In genomic region chr11:122714484-122714883, GRCh38 we compare ENCODE assay signal across 19 cellular contexts. TPM values are rescaled to one million over a fixed set of nuclear protein-coding genes. Genes with fewer than 3 reads are reported as not detected.
A peak's percentile ranks its signal among the peaks of the same experiment; 100 is the strongest.
DNase-seq lines count a peak whose midpoint lies in the region; ATAC-seq and TF ChIP-seq lines count a peak whose summit lies in the region.
"Had no signal": no experiment of that assay in that cellular context is flagged by ENCODE, and none has a peak within 500 bp of the region (broad histone marks: within the 10 kb centered on the region; RNA-seq: fewer than 3 reads in every experiment).

No MANE protein-coding gene starts in this region.

- intact Hi-C loops in Right ventricle myocardium superior (cut with DNase I): no loop called here
- intact Hi-C loops in left ventricle myocardium inferior (cut with micrococcal nuclease): no loop called here

- ATAC-seq in Right ventricle myocardium superior (ENCODE audit: poor library complexity): peak; percentile 43
- ATAC-seq in activated CD8-positive, alpha-beta T cell treated with anti-CD3 and anti-CD28 coated beads, Interleukin-2, amount 10 ng/mL, durations not matched to agents 7 days and 5 days: no peak
- no peak for ATAC-seq in stimulated activated memory B cell treated with anti-CD40 and anti-IgM and Interleukin-4, amounts not matched to agents 10 μg/mL and 1 μg/mL and 100 μg/mL, for 72 hours
- ATAC-seq: GM23338 had no signal

- peaks cover 89% of the 10 kb centered on the region for H3K4me1 Mint-ChIP-seq in activated CD8-positive, alpha-beta T cell treated with anti-CD3 and anti-CD28 coated beads, Interleukin-2, amount 10 ng/mL, durations not matched to agents 7 days and 5 days (ENCODE audit: low read depth)
- H3K4me1 Mint-ChIP-seq in stimulated activated memory B cell treated with anti-CD40 and anti-IgM and Interleukin-4, amounts not matched to agents 10 μg/mL and 1 μg/mL and 100 μg/mL, for 72 hours: peaks cover 54% of the 10 kb centered on the region

- CTCF ChIA-PET in activated CD8-positive, alpha-beta T cell treated with anti-CD3 and anti-CD28 coated beads, Interleukin-2, amount 10 ng/mL, durations not matched to agents 7 days and 5 days (lab: Charles Lee): interaction anchor here (1.3 to 4.4 kb wide), 3 partner anchors 37 to 140 kb away, joined by 3 to 41 read pairs (median 10); no protein-coding TSS in a partner anchor

- H3K4me1 ChIP-seq in left ventricle myocardium inferior: peaks cover 9% of the 10 kb centered on the region

- peaks cover 13% of the 10 kb centered on the region for H3K27me3 ChIP-seq in left ventricle myocardium inferior (ENCODE audit: low read depth)

- H3K27ac Mint-ChIP-seq in activated CD8-positive, alpha-beta T cell treated with anti-CD3 and anti-CD28 coated beads, Interleukin-2, amount 10 ng/mL, durations not matched to agents 7 days and 5 days: peak overlapping the region; percentile 46
- peak overlapping the region; percentile 70 for H3K27ac Mint-ChIP-seq in stimulated activated memory B cell treated with anti-CD40 and anti-IgM and Interleukin-4, amounts not matched to agents 10 μg/mL and 1 μg/mL and 100 μg/mL, for 72 hours
- H3K27ac Mint-ChIP-seq: activated naive CD4-positive, alpha-beta T cell treated with anti-CD3 and anti-CD28 coated beads for 36 hours; GM23338; nephron progenitor cell had no signal

- no peak overlapping the region for H3K4me3 ChIP-seq in left ventricle myocardium inferior
- H3K4me3 ChIP-seq: GM23338 had no signal

- H3K27me3 Mint-ChIP-seq in activated CD8-positive, alpha-beta T cell treated with anti-CD3 and anti-CD28 coated beads, Interleukin-2, amount 10 ng/mL, durations not matched to agents 7 days and 5 days (ENCODE audit: low read depth): no peaks in the 10 kb centered on the region
- H3K27me3 Mint-ChIP-seq in stimulated activated memory B cell treated with anti-CD40 and anti-IgM and Interleukin-4, amounts not matched to agents 10 μg/mL and 1 μg/mL and 100 μg/mL, for 72 hours: no peaks in the 10 kb centered on the region
- H3K27me3 Mint-ChIP-seq: brain had no signal

- no peaks in the 10 kb centered on the region for H3K9me3 Mint-ChIP-seq in activated CD8-positive, alpha-beta T cell treated with anti-CD3 and anti-CD28 coated beads, Interleukin-2, amount 10 ng/mL, durations not matched to agents 7 days and 5 days (ENCODE audit: insufficient read depth)
- no peaks in the 10 kb centered on the region for H3K9me3 Mint-ChIP-seq in stimulated activated memory B cell treated with anti-CD40 and anti-IgM and Interleukin-4, amounts not matched to agents 10 μg/mL and 1 μg/mL and 100 μg/mL, for 72 hours
- H3K9me3 Mint-ChIP-seq: activated naive CD4-positive, alpha-beta T cell treated with anti-CD3 and anti-CD28 coated beads for 36 hours; brain; GM23338; nephron progenitor cell had no signal

- no peak overlapping the region for H3K4me3 Mint-ChIP-seq in activated CD8-positive, alpha-beta T cell treated with anti-CD3 and anti-CD28 coated beads, Interleukin-2, amount 10 ng/mL, durations not matched to agents 7 days and 5 days
- no peak overlapping the region for H3K4me3 Mint-ChIP-seq in stimulated activated memory B cell treated with anti-CD40 and anti-IgM and Interleukin-4, amounts not matched to agents 10 μg/mL and 1 μg/mL and 100 μg/mL, for 72 hours
- H3K4me3 Mint-ChIP-seq: activated naive CD4-positive, alpha-beta T cell treated with anti-CD3 and anti-CD28 coated beads for 36 hours; brain; GM23338; nephron progenitor cell had no signal

- DNase-seq in Right ventricle myocardium superior (no peak), left ventricle myocardium inferior (no peak), MV-4-11 (lab: John Stamatoyannopoulos, UW) (peak; percentile 90), COLO829 (ENCODE audit: low spot score) (no peak), G401 (ENCODE audit: low spot score) (no peak), LoVo (ENCODE audit: low spot score) (no peak)
- DNase-seq in activated CD8-positive, alpha-beta T cell treated with anti-CD3 and anti-CD28 coated beads, Interleukin-2, amount 10 ng/mL, durations not matched to agents 7 days and 5 days: no peak
- DNase-seq: activated CD4-positive, CD25-positive, alpha-beta regulatory T cell treated with anti-CD3 and anti-CD28 coated beads, Interleukin-2, amount 50 U/mL, for 72 hours; activated CD8-positive, alpha-beta memory T cell treated with anti-CD3 and anti-CD28 coated beads, Interleukin-2, amount 50 U/mL, for 4 hours; activated naive CD4-positive, alpha-beta T cell treated with anti-CD3 and anti-CD28 coated beads for 36 hours; dermis blood vessel endothelial cell; NCI-H2081 treated with DMSO at 0.1 percent for 48 hours; NCI-H526 treated with DMSO at 0.1 percent for 48 hours; nephron progenitor cell; T-helper 1 cell had no signal

- POLR2A ChIA-PET in activated CD8-positive, alpha-beta T cell treated with anti-CD3 and anti-CD28 coated beads, Interleukin-2, amount 10 ng/mL, durations not matched to agents 7 days and 5 days (lab: Charles Lee): interaction anchor here (1.4 to 2.6 kb wide), 2 partner anchors 16 to 58 kb away, joined by 4 to 18 read pairs; no protein-coding TSS in a partner anchor

- no peaks in the 10 kb centered on the region for H3K36me3 ChIP-seq in left ventricle myocardium inferior

- no peak for TF ChIP-seq CTCF in left ventricle myocardium inferior (IDR thresholded peaks at IDR 0.05; ENCODE audit: borderline replicate concordance)

- in situ Hi-C loops in G401 (cut with HindIII; ENCODE audit: low sequenced_read_pairs): no loop called here

- peaks cover 53% of the 10 kb centered on the region for H3K36me3 Mint-ChIP-seq in activated CD8-positive, alpha-beta T cell treated with anti-CD3 and anti-CD28 coated beads, Interleukin-2, amount 10 ng/mL, durations not matched to agents 7 days and 5 days (ENCODE audit: low read depth)
- no peaks in the 10 kb centered on the region for H3K36me3 Mint-ChIP-seq in stimulated activated memory B cell treated with anti-CD40 and anti-IgM and Interleukin-4, amounts not matched to agents 10 μg/mL and 1 μg/mL and 100 μg/mL, for 72 hours
- H3K36me3 Mint-ChIP-seq: brain had no signal

- H3K27ac ChIP-seq in left ventricle myocardium inferior (replicated peaks): no peak overlapping the region
- H3K27ac ChIP-seq: epithelial cell of prostate had no signal

- no peaks in the 10 kb centered on the region for H3K9me3 ChIP-seq in left ventricle myocardium inferior (replicated peaks)

RNA-seq across cellular contexts. Expression of gene UBASH3B, which starts 59.0 kb away (rescaled TPM):
- total RNA-seq in Right ventricle myocardium superior (2.5 TPM), left ventricle myocardium inferior (2.6 TPM)
- total RNA-seq in activated CD8-positive, alpha-beta T cell treated with anti-CD3 and anti-CD28 coated beads, Interleukin-2, amount 10 ng/mL, durations not matched to agents 7 days and 5 days: 10 to 100 TPM; 66.6 to 75.0 TPM
- 0.31 and 0.78 TPM in 2 replicates for total RNA-seq in G401 (2014; rRNA removed; shearing (Covaris generic))

Comparison
In these comparisons a context has a peak if more than half of its experiments do, and no peak if none do; other contexts are left out.
1. RNA of gene UBASH3B, which starts 59.0 kb away (total RNA-seq): 66.6 to 75.0 TPM in activated CD8-positive, alpha-beta T cell treated with anti-CD3 and anti-CD28 coated beads, Interleukin-2, amount 10 ng/mL, durations not matched to agents 7 days and 5 days; 2.6 TPM in left ventricle myocardium inferior (single experiment), 2.5 TPM in Right ventricle myocardium superior (single experiment) and 0.31 to 0.78 TPM in G401; every median in the first group is over 10 times any median in the second.